Comparison of ENCODE assay signal across 20 cellular contexts in genomic region chr6:98941319-98941718, GRCh38. TPM values are rescaled to one million over a fixed set of nuclear protein-coding genes. Genes with fewer than 3 reads are reported as not detected.
DNase-seq lines count a peak whose midpoint lies in the region; ATAC-seq and TF ChIP-seq lines count a peak whose summit lies in the region.
"Had no signal": no experiment of that assay in that cellular context is flagged by ENCODE, and none has a peak within 500 bp of the region (broad histone marks: within the 10 kb centered on the region; RNA-seq: fewer than 3 reads in every experiment).

No MANE protein-coding gene starts in this region.

- H2BK15ac ChIP-seq in mesenchymal stem cell (ENCODE audit: low read depth, poor library complexity, severe bottlenecking): no peak overlapping the region

- H3K4me1 ChIP-seq in left ventricle myocardium inferior: peaks cover 19% of the 10 kb centered on the region
- H3K4me1 ChIP-seq in mesenchymal stem cell (ENCODE audit: control insufficient read depth, insufficient read depth, low read depth, low read length): peaks cover 2% of the 10 kb centered on the region
- H3K4me1 ChIP-seq in osteoblast (ENCODE audit: insufficient read depth, low read length): peaks cover 8% of the 10 kb centered on the region

- H3K23ac ChIP-seq in mesenchymal stem cell (ENCODE audit: low read length in 2 of 2): no peak overlapping the region

- TF ChIP-seq CTCF in left ventricle myocardium inferior (IDR thresholded peaks at IDR 0.05; ENCODE audit: borderline replicate concordance) (no peak), choroid plexus epithelial cell (conservative IDR thresholded peaks at IDR 0.05; ENCODE audit: low read depth, low read length) (no peak), osteoblast (IDR thresholded peaks at IDR 0.05; ENCODE audit: extremely low read depth, low read depth, low read length) (no peak)

- H3K14ac ChIP-seq in mesenchymal stem cell (ENCODE audit: low read length in 2 of 2): no peak overlapping the region

- no peak overlapping the region for H3K4me3 ChIP-seq in left ventricle myocardium inferior
- H3K4me3 ChIP-seq in choroid plexus epithelial cell (ENCODE audit: low read depth, low read length): no peak overlapping the region
- H3K4me3 ChIP-seq in mesenchymal stem cell (ENCODE audit: insufficient read depth in 1 of 2, low read depth in 1 of 2, low read length in 2 of 2): no peak overlapping the region
- no peak overlapping the region for H3K4me3 ChIP-seq in osteoblast (ENCODE audit: insufficient read depth, low read length)

- DNase-seq in left ventricle myocardium superior: no peak
- no peak for DNase-seq in left ventricle myocardium inferior
- DNase-seq in choroid plexus epithelial cell (ENCODE audit: low read depth): peak; percentile 47
- no peak for DNase-seq in mesenchymal stem cell
- DNase-seq in SW 1271 (lab: John Stamatoyannopoulos, UW): no peak
- no peak for DNase-seq in osteoblast (ENCODE audit: insufficient read length, low spot score, missing footprints)
- DNase-seq: BE2C; Caco-2; CD4-positive, CD25-positive, alpha-beta regulatory T cell; GF-D8; MV-4-11; NCI-H1694 treated with DMSO at 0.1 percent for 48 hours; NCI-H2171 treated with DMSO at 0.1 percent for 48 hours; NCI-H446; OCI-M1; SHP77; SK-N-SH had no signal

- H2AFZ ChIP-seq in mesenchymal stem cell (ENCODE audit: low read depth, low read length) (no peak overlapping the region), osteoblast (ENCODE audit: low read length) (no peak overlapping the region)

- H2AK5ac ChIP-seq in mesenchymal stem cell (ENCODE audit: low read length, severe bottlenecking): no peak overlapping the region

- H4K8ac ChIP-seq in mesenchymal stem cell (ENCODE audit: low read length): no peak overlapping the region

- no peak overlapping the region for H2BK12ac ChIP-seq in mesenchymal stem cell (ENCODE audit: low read length in 2 of 2)

- peak overlapping the region; percentile 13 for H3K4me2 ChIP-seq in mesenchymal stem cell (ENCODE audit: low read length, poor library complexity, severe bottlenecking)
- H3K4me2 ChIP-seq in osteoblast (ENCODE audit: insufficient read depth, low read length): no peak overlapping the region
- H3K4me2 ChIP-seq: KMS-11, SK-N-SH had no signal

- no peak overlapping the region for H4K91ac ChIP-seq in mesenchymal stem cell (ENCODE audit: low read length)

- H3K79me2 ChIP-seq in osteoblast (ENCODE audit: insufficient read depth, low read length): peaks cover 85% of the 10 kb centered on the region

- intact Hi-C loops in left ventricle myocardium superior (cut with micrococcal nuclease): no loop called here
- intact Hi-C loops in left ventricle myocardium inferior (cut with micrococcal nuclease): no loop called here

- peaks cover 9% of the 10 kb centered on the region for H4K20me1 ChIP-seq in osteoblast (ENCODE audit: insufficient read depth, low read length)

- no peaks in the 10 kb centered on the region for H3K27me3 ChIP-seq in left ventricle myocardium inferior (ENCODE audit: low read depth)
- H3K27me3 ChIP-seq in mesenchymal stem cell (ENCODE audit: control insufficient read depth in 1 of 2, insufficient read depth in 1 of 2, low read length in 2 of 2): no peaks in the 10 kb centered on the region
- H3K27me3 ChIP-seq in osteoblast (ENCODE audit: insufficient read depth, low read length): no peaks in the 10 kb centered on the region
- H3K27me3 ChIP-seq: BE2C had no signal

- H3K27ac ChIP-seq in left ventricle myocardium inferior (replicated peaks) (no peak overlapping the region), mesenchymal stem cell (ENCODE audit: low read length, poor library complexity, severe bottlenecking) (no peak overlapping the region), osteoblast (ENCODE audit: low read depth, low read length) (no peak overlapping the region)
- H3K27ac ChIP-seq: KMS-11 had no signal

- no peak overlapping the region for H3K4ac ChIP-seq in mesenchymal stem cell (ENCODE audit: low read depth in 1 of 2, low read length in 2 of 2)

- WGBS in mesenchymal stem cell: 100% methylated on average over 2 of the region's 2 CpGs

- peaks cover 16% of the 10 kb centered on the region for H3K79me1 ChIP-seq in mesenchymal stem cell (replicated peaks; ENCODE audit: low read length, poor library complexity, severe bottlenecking)

- ATAC-seq in left ventricle myocardium superior (peak; percentile 35), GM18520 (IDR thresholded peaks at IDR 0.05; ENCODE audit: unreplicated experiment) (no peak), GM21717 (IDR thresholded peaks at IDR 0.05; ENCODE audit: unreplicated experiment) (no peak)

- no peak overlapping the region for H2BK120ac ChIP-seq in mesenchymal stem cell (ENCODE audit: low read depth, low read length)

- no peak overlapping the region for H2BK5ac ChIP-seq in mesenchymal stem cell (ENCODE audit: low read depth, low read length, poor library complexity, severe bottlenecking)

- H3K9ac ChIP-seq in mesenchymal stem cell (ENCODE audit: low read length): no peak overlapping the region
- H3K9ac ChIP-seq: KMS-11, SK-N-SH had no signal

- no peaks in the 10 kb centered on the region for H3K36me3 ChIP-seq in left ventricle myocardium inferior
- H3K36me3 ChIP-seq in mesenchymal stem cell (ENCODE audit: control insufficient read depth in 1 of 2, insufficient read depth in 2 of 2, low read depth in 1 of 2, low read length in 2 of 2): no peaks in the 10 kb centered on the region
- H3K36me3 ChIP-seq in osteoblast (ENCODE audit: insufficient read depth, low read length): no peaks in the 10 kb centered on the region
- H3K36me3 ChIP-seq: BE2C had no signal

- H3K18ac ChIP-seq in mesenchymal stem cell (ENCODE audit: low read depth in 1 of 2, low read length in 2 of 2): no peak overlapping the region

- H3K9me3 ChIP-seq in left ventricle myocardium inferior (replicated peaks) (peaks cover 32% of the 10 kb centered on the region), mesenchymal stem cell (ENCODE audit: control insufficient read depth, low read length) (peaks cover 14% of the 10 kb centered on the region), osteoblast (ENCODE audit: low read depth, low read length) (no peaks in the 10 kb centered on the region)
- H3K9me3 ChIP-seq: BE2C had no signal

RNA-seq across cellular contexts. Expression of gene FBXL4, which starts 6.4 kb away (rescaled TPM):
- total RNA-seq in left ventricle myocardium superior (20.6 TPM), left ventricle myocardium inferior (17.2 TPM), osteoblast (18.8 and 21.8 TPM in 2 replicates)
- polyA plus RNA-seq in mesenchymal stem cell (2013, experiment 1 of 2): 7.5 TPM
- 8.0 TPM for polyA plus RNA-seq in mesenchymal stem cell (2013, experiment 2 of 2)
